In the genomic region with DNA sequence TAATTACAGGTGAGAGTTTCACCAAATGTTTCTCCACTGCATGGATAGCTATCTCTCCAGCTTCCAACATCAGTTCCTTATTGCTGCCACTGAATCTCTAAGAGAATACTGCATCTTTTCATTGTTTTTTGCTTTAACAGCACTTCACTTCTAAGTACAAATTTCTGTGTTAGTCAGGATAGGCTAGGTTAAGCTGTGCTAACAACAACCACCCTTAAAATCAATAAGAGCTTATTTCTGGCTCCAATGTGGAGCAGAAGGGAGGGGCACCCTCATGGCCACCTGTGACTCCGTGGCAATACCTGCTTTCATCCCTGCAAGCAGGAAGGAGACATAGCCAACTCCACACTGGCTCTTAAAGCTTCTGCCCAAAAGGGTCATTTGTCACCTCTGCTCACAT, we compare ENCODE assay signal across 22 cellular contexts.
"Had no signal": no experiment of that assay in that cellular context is flagged by ENCODE, and none has a peak within 500 bp of the region (broad histone marks: within the 10 kb centered on the region; RNA-seq: fewer than 3 reads in every experiment).

No MANE protein-coding gene starts in this region.

- H3K36me3 Mint-ChIP-seq: naive B cell had no signal

- H3K9me3 Mint-ChIP-seq: activated naive CD4-positive, alpha-beta T cell treated with anti-CD3 and anti-CD28 coated beads, Interleukin-2, amount 50 U/mL, for 72 hours; activated T-helper 17 cell treated with anti-CD3 and anti-CD28 coated beads, Interleukin-2, amount 50 U/mL, for 72 hours; stimulated activated naive CD8-positive, alpha-beta T cell treated with anti-CD3 and anti-CD28 coated beads, Interleukin-15, amount 100 ng/mL, for 72 hours had no signal

- H3K4me1 ChIP-seq: transverse colon had no signal

- H3K36me3 ChIP-seq: gastroesophageal sphincter, transverse colon had no signal

- DNase-seq: activated T-cell treated with anti-CD3 and anti-CD28 coated beads, Interleukin-2, amount 50 U/mL, for 24 hours; cerebellar nuclear complex; cortex of kidney; head of caudate nucleus; naive B cell; occipital lobe; retina; stimulated activated CD4-positive, alpha-beta T cell treated with anti-CD3 and anti-CD28 coated beads, Interleukin-1b, Interleukin-23, amount 100 ng/mL, for 48 hours; stimulated activated naive CD8-positive, alpha-beta T cell treated with anti-CD3 and anti-CD28 coated beads, Interleukin-15, amount 100 ng/mL, for 72 hours; T-helper 1 cell; T-helper 9 cell; transverse colon had no signal

- ATAC-seq: activated naive CD4-positive, alpha-beta T cell treated with anti-CD3 and anti-CD28 coated beads, Interleukin-2, amount 50 U/mL, for 72 hours; activated T-helper 17 cell treated with anti-CD3 and anti-CD28 coated beads, Interleukin-2, amount 50 U/mL, for 72 hours; stimulated activated naive CD8-positive, alpha-beta T cell treated with anti-CD3 and anti-CD28 coated beads, Interleukin-15, amount 100 ng/mL, for 72 hours; WTC11 had no signal

- H3K27ac Mint-ChIP-seq: activated naive CD4-positive, alpha-beta T cell treated with anti-CD3 and anti-CD28 coated beads, Interleukin-2, amount 50 U/mL, for 72 hours; activated T-cell treated with anti-CD3 and anti-CD28 coated beads, Interleukin-2, amount 50 U/mL, for 24 hours; activated T-helper 17 cell treated with anti-CD3 and anti-CD28 coated beads, Interleukin-2, amount 50 U/mL, for 72 hours; endodermal cell; progenitor cell of endocrine pancreas; WTC11 had no signal

- H3K4me3 ChIP-seq: gastroesophageal sphincter, transverse colon had no signal

- H3K4me1 Mint-ChIP-seq: activated T-helper 17 cell treated with anti-CD3 and anti-CD28 coated beads, Interleukin-2, amount 50 U/mL, for 72 hours; naive B cell; stimulated activated naive CD8-positive, alpha-beta T cell treated with anti-CD3 and anti-CD28 coated beads, Interleukin-15, amount 100 ng/mL, for 72 hours had no signal

- FAIRE-seq: bronchial epithelial cell, islet of Langerhans, urothelium cell line had no signal

- H3K27me3 ChIP-seq: gastroesophageal sphincter had no signal

- H3K4me3 Mint-ChIP-seq: activated T-cell treated with anti-CD3 and anti-CD28 coated beads, Interleukin-2, amount 50 U/mL, for 24 hours; activated T-helper 17 cell treated with anti-CD3 and anti-CD28 coated beads, Interleukin-2, amount 50 U/mL, for 72 hours; endodermal cell; naive B cell; stimulated activated naive CD8-positive, alpha-beta T cell treated with anti-CD3 and anti-CD28 coated beads, Interleukin-15, amount 100 ng/mL, for 72 hours; WTC11 had no signal

- H3K27ac ChIP-seq: epithelial cell of prostate, transverse colon had no signal
